Comparison of ENCODE assay signal across 18 cellular contexts in genomic region chr13:51551446-51551845, GRCh38.
"Had no signal": no experiment of that assay in that cellular context is flagged by ENCODE, and none has a peak within 500 bp of the region (broad histone marks: within the 10 kb centered on the region; RNA-seq: fewer than 3 reads in every experiment).

No MANE protein-coding gene starts in this region.

- H3K27me3 ChIP-seq: heart right ventricle, right lobe of liver, tibial artery, upper lobe of right lung, vagina had no signal

- H3K9me3 ChIP-seq: heart right ventricle, psoas muscle, right lobe of liver, tibial artery, upper lobe of right lung, vagina had no signal

- H3K4me3 ChIP-seq: heart right ventricle, psoas muscle, right lobe of liver, tibial artery, upper lobe of right lung, vagina had no signal

- H3K4me1 ChIP-seq: psoas muscle, right lobe of liver, tibial artery, upper lobe of right lung, vagina had no signal

- H3K27ac ChIP-seq: heart right ventricle, psoas muscle, right lobe of liver, tibial artery, vagina had no signal

- H3K36me3 ChIP-seq: heart right ventricle, right lobe of liver, tibial artery, upper lobe of right lung, vagina had no signal

- ATAC-seq: esophagus mucosa; heart right ventricle; left lobe of liver; naive thymus-derived CD4-positive, alpha-beta T cell; psoas muscle; right lobe of liver; stimulated activated effector memory CD8-positive, alpha-beta T cell treated with anti-CD3 and anti-CD28 coated beads, Interleukin-12 subunit alpha, Interleukin-12 subunit beta, amount 100 ng/mL, for 72 hours had no signal

- DNase-seq: effector memory CD4-positive, alpha-beta T cell; heart right ventricle; hypothalamus; islet precursor cell; mammary epithelial cell; naive thymus-derived CD4-positive, alpha-beta T cell; nephron progenitor cell; psoas muscle; retina; right lobe of liver; stimulated activated CD4-positive, alpha-beta T cell treated with anti-CD3 and anti-CD28 coated beads, Interleukin-4, amount 100 ng/mL, for 1 hour; stimulated activated CD8-positive, alpha-beta memory T cell treated with anti-CD3 and anti-CD28 coated beads, Interleukin-4, amount 100 ng/mL, for 48 hours; tibial artery; upper lobe of right lung had no signal
